16 cellular contexts compared by ENCODE assay signal in the genomic region with DNA sequence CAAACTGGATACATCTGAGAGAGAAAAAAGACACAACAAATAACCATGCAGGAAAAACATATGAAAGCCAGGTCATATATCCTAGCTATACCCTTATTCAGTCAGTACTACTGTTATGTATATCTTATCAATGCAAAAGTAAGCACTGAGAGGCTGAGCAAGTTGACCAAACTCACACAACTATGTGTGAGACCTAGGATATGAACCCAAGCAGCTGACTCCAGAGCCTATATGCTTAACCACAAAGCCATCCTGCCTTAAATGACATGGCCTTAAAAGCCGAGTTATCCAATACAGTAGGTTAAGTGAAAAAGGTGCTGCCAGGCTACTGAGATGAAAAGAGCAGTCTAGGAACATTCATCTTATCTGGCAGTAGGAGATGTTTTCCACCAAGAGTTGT.
DNase-seq lines count a peak whose midpoint lies in the region; ATAC-seq and TF ChIP-seq lines count a peak whose summit lies in the region.
"Had no signal": no experiment of that assay in that cellular context is flagged by ENCODE, and none has a peak within 500 bp of the region (broad histone marks: within the 10 kb centered on the region; RNA-seq: fewer than 3 reads in every experiment).

No MANE protein-coding gene starts in this region.

- no peaks in the 10 kb centered on the region for H3K9me3 ChIP-seq in Loucy (ENCODE audit: insufficient read depth, low read depth, low read length)
- H3K9me3 ChIP-seq: testis had no signal

- no peak overlapping the region for H3K4me3 Mint-ChIP-seq in activated naive CD4-positive, alpha-beta T cell treated with anti-CD3 and anti-CD28 coated beads for 36 hours
- H3K4me3 Mint-ChIP-seq in glutamatergic neuron (ENCODE audit: unreplicated experiment): peak overlapping the region; percentile 17
- H3K4me3 Mint-ChIP-seq in stimulated activated naive B cell treated with anti-CD40 and anti-IgM and Interleukin-4, amounts not matched to agents 10 μg/mL and 1 μg/mL and 100 μg/mL, for 72 hours: peak overlapping the region in 1 of 2 donors; percentile 47
- H3K4me3 Mint-ChIP-seq: CD4-positive, alpha-beta T cell; dendritic cell treated with granulocyte-macrophage colony-stimulating factor and Interleukin-4, amounts not matched to agents 40 ng/mL and 50 ng/mL, for 4 days; mesothelial cell of epicardium had no signal

- no peak overlapping the region for H2AFZ ChIP-seq in Loucy (ENCODE audit: low read length)

- H3K9ac ChIP-seq in Loucy (ENCODE audit: low read depth, low read length, poor library complexity, severe bottlenecking): no peak overlapping the region

- no peaks in the 10 kb centered on the region for H3K27me3 Mint-ChIP-seq in activated naive CD4-positive, alpha-beta T cell treated with anti-CD3 and anti-CD28 coated beads for 36 hours (ENCODE audit: low read depth)
- H3K27me3 Mint-ChIP-seq in glutamatergic neuron (ENCODE audit: unreplicated experiment): no peaks in the 10 kb centered on the region
- no peaks in the 10 kb centered on the region for H3K27me3 Mint-ChIP-seq in stimulated activated naive B cell treated with anti-CD40 and anti-IgM and Interleukin-4, amounts not matched to agents 10 μg/mL and 1 μg/mL and 100 μg/mL, for 72 hours
- H3K27me3 Mint-ChIP-seq: CD4-positive, alpha-beta T cell; dendritic cell treated with granulocyte-macrophage colony-stimulating factor and Interleukin-4, amounts not matched to agents 40 ng/mL and 50 ng/mL, for 4 days had no signal

- peak overlapping the region; percentile 16 for H3K4me2 ChIP-seq in Loucy (ENCODE audit: low read depth, low read length, poor library complexity, severe bottlenecking)

- H3K36me3 Mint-ChIP-seq in activated naive CD4-positive, alpha-beta T cell treated with anti-CD3 and anti-CD28 coated beads for 36 hours (ENCODE audit: low read depth): no peaks in the 10 kb centered on the region
- no peaks in the 10 kb centered on the region for H3K36me3 Mint-ChIP-seq in glutamatergic neuron (ENCODE audit: unreplicated experiment)
- peaks cover 0 to 3% of the 10 kb centered on the region in 2 donors for H3K36me3 Mint-ChIP-seq in stimulated activated naive B cell treated with anti-CD40 and anti-IgM and Interleukin-4, amounts not matched to agents 10 μg/mL and 1 μg/mL and 100 μg/mL, for 72 hours
- H3K36me3 Mint-ChIP-seq: mesothelial cell of epicardium had no signal

- no peaks in the 10 kb centered on the region for H3K36me3 ChIP-seq in Loucy (ENCODE audit: insufficient read depth, low read length)

- H3K9me3 Mint-ChIP-seq in activated naive CD4-positive, alpha-beta T cell treated with anti-CD3 and anti-CD28 coated beads for 36 hours: no peaks in the 10 kb centered on the region
- H3K9me3 Mint-ChIP-seq in glutamatergic neuron (ENCODE audit: unreplicated experiment): peaks cover 7% of the 10 kb centered on the region
- H3K9me3 Mint-ChIP-seq in stimulated activated naive B cell treated with anti-CD40 and anti-IgM and Interleukin-4, amounts not matched to agents 10 μg/mL and 1 μg/mL and 100 μg/mL, for 72 hours: no peaks in the 10 kb centered on the region
- H3K9me3 Mint-ChIP-seq: CD4-positive, alpha-beta T cell; dendritic cell treated with granulocyte-macrophage colony-stimulating factor and Interleukin-4, amounts not matched to agents 40 ng/mL and 50 ng/mL, for 4 days; mesothelial cell of epicardium had no signal

- peaks cover 71% of the 10 kb centered on the region for H3K4me1 ChIP-seq in Loucy (ENCODE audit: insufficient read depth, low read length, poor library complexity, severe bottlenecking)

- peaks cover 84% of the 10 kb centered on the region for H3K79me2 ChIP-seq in Loucy (ENCODE audit: insufficient read depth, low read length)

- H3K27ac Mint-ChIP-seq in activated naive CD4-positive, alpha-beta T cell treated with anti-CD3 and anti-CD28 coated beads for 36 hours: no peak overlapping the region
- peak overlapping the region; percentile 36 for H3K27ac Mint-ChIP-seq in glutamatergic neuron (ENCODE audit: unreplicated experiment)
- H3K27ac Mint-ChIP-seq in stimulated activated naive B cell treated with anti-CD40 and anti-IgM and Interleukin-4, amounts not matched to agents 10 μg/mL and 1 μg/mL and 100 μg/mL, for 72 hours: peak overlapping the region; percentile 10
- H3K27ac Mint-ChIP-seq: CD4-positive, alpha-beta T cell; dendritic cell treated with granulocyte-macrophage colony-stimulating factor and Interleukin-4, amounts not matched to agents 40 ng/mL and 50 ng/mL, for 4 days had no signal

- no peak for ATAC-seq in stimulated activated naive B cell treated with anti-CD40 and anti-IgM and Interleukin-4, amounts not matched to agents 10 μg/mL and 1 μg/mL and 100 μg/mL, for 72 hours (replicated peaks)
- ATAC-seq in GM21381 (IDR thresholded peaks at IDR 0.05; ENCODE audit: unreplicated experiment): no peak
- ATAC-seq: foreskin keratinocyte had no signal

- H3K27me3 ChIP-seq in Loucy (ENCODE audit: insufficient read depth, low read length, poor library complexity, severe bottlenecking): no peaks in the 10 kb centered on the region
- H3K27me3 ChIP-seq: foreskin keratinocyte, testis had no signal

- no peaks in the 10 kb centered on the region for H3K9me2 ChIP-seq in Loucy (replicated peaks; ENCODE audit: low read depth, low read length)

- TF ChIP-seq CTCF in Loucy (conservative IDR thresholded peaks at IDR 0.05; ENCODE audit: low read length) (no peak), glutamatergic neuron (IDR thresholded peaks at IDR 0.05; ENCODE audit: partially characterized antibody, unreplicated experiment) (no peak)

- no peak overlapping the region for H3K4me3 ChIP-seq in Loucy (ENCODE audit: low read length, poor library complexity, severe bottlenecking)
- H3K4me3 ChIP-seq: testis had no signal

- peaks cover 33% of the 10 kb centered on the region for H3K4me1 Mint-ChIP-seq in activated naive CD4-positive, alpha-beta T cell treated with anti-CD3 and anti-CD28 coated beads for 36 hours (ENCODE audit: low read depth)
- peaks cover 34% of the 10 kb centered on the region for H3K4me1 Mint-ChIP-seq in glutamatergic neuron (ENCODE audit: low read depth, unreplicated experiment)
- peaks cover 0 to 40% of the 10 kb centered on the region in 2 donors for H3K4me1 Mint-ChIP-seq in stimulated activated naive B cell treated with anti-CD40 and anti-IgM and Interleukin-4, amounts not matched to agents 10 μg/mL and 1 μg/mL and 100 μg/mL, for 72 hours

- peaks cover 26% of the 10 kb centered on the region for H4K20me1 ChIP-seq in Loucy (ENCODE audit: insufficient read depth, low read length, poor library complexity, severe bottlenecking)

- in situ Hi-C loops in G401 (cut with HindIII; ENCODE audit: low sequenced_read_pairs): no loop called here

- CTCF ChIA-PET in activated naive CD4-positive, alpha-beta T cell treated with anti-CD3 and anti-CD28 coated beads for 36 hours (lab: Charles Lee): interaction anchor here (0.6 kb wide), 1 partner anchor 54 kb away, joined by 3 read pairs; no protein-coding TSS in a partner anchor

- DNase-seq in activated naive CD4-positive, alpha-beta T cell treated with anti-CD3 and anti-CD28 coated beads for 36 hours: peak; percentile 28
- no peak for DNase-seq in activated naive CD4-positive, alpha-beta T cell treated with anti-CD3 and anti-CD28 coated beads, Interleukin-2, amount 50 U/mL, for 16 hours
- DNase-seq in glutamatergic neuron (no peak), G401 (ENCODE audit: low spot score) (no peak), mucosa of gallbladder (ENCODE audit: low spot score) (no peak)
- no peak for DNase-seq in stimulated activated naive B cell treated with anti-CD40 and anti-IgM and Interleukin-4, amounts not matched to agents 10 μg/mL and 1 μg/mL and 100 μg/mL, for 72 hours
- DNase-seq: CD4-positive, alpha-beta T cell; foreskin keratinocyte; KG1; NCI-H526; stimulated activated CD8-positive, alpha-beta memory T cell treated with anti-CD3 and anti-CD28 coated beads, Interleukin-4, amount 100 ng/mL, for 48 hours; testis had no signal

- H3F3A ChIP-seq in Loucy (ENCODE audit: low read depth): no peaks in the 10 kb centered on the region

- intact Hi-C loops in activated naive CD4-positive, alpha-beta T cell treated with anti-CD3 and anti-CD28 coated beads for 36 hours (cut with micrococcal nuclease): no loop called here
